ENCODE assay signal across 21 cellular contexts in the genomic region with DNA sequence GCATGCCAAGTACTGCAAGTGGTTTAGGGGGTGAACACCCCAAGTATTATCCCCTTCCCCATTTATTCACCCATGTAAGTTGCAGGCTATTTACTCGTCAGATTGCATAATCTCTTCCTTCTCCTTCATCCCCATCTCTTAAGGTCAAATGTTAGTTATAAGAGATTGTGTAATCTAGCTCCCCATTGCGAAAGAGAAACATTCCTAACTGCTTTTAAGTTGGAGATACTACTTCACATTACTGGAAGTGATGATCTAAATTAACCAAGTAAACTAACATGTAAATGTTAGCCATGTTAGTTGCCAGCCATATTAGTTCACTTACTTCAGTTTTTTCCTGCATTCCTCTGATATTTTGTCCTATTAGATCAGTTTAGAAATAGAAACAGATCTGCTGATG.
A peak's percentile ranks its signal among the peaks of the same experiment; 100 is the strongest.
DNase-seq lines count a peak whose midpoint lies in the region; ATAC-seq, FAIRE-seq and TF ChIP-seq lines count a peak whose summit lies in the region.
"Had no signal": no experiment of that assay in that cellular context is flagged by ENCODE, and none has a peak within 500 bp of the region (broad histone marks: within the 10 kb centered on the region; RNA-seq: fewer than 3 reads in every experiment).

No MANE protein-coding gene starts in this region.

- H2BK120ac ChIP-seq in H1 (replicated peaks; ENCODE audit: low read depth, low read length): no peak overlapping the region
- H2BK120ac ChIP-seq in H9 (ENCODE audit: low read depth, low read length, poor library complexity, severe bottlenecking): no peak overlapping the region

- TF ChIP-seq EP300 in A549 (IDR thresholded peaks at IDR 0.05): peak; percentile 31 to 34; a peak in 1 of 5 replicates
- TF ChIP-seq EP300 in H1 (IDR thresholded peaks at IDR 0.05; ENCODE audit: borderline replicate concordance in 1 of 2, low read depth in 2 of 2, low read length in 2 of 2): no peak

- H3K27me3 ChIP-seq in H1 (replicated peaks in 1 of 4; ENCODE audit: control insufficient read depth in 3 of 4, extremely low read depth in 1 of 4, insufficient read depth in 3 of 4, low read length in 3 of 4): peaks cover 0 to 1% (median 0%) of the 10 kb centered on the region in 4 experiments; a peak in 1 of 7 replicates
- H3K27me3 ChIP-seq in lower lobe of right lung (ENCODE audit: low read depth): no peaks in the 10 kb centered on the region
- H3K27me3 ChIP-seq in H9 (ENCODE audit: insufficient read depth, low read length): no peaks in the 10 kb centered on the region
- H3K27me3 ChIP-seq: pancreas, SJCRH30 had no signal

- no peaks in the 10 kb centered on the region for H3K36me3 Mint-ChIP-seq in H9 (ENCODE audit: insufficient read depth in 1 of 3, low read depth in 3 of 3)
- no peaks in the 10 kb centered on the region for H3K36me3 Mint-ChIP-seq in T-cell
- peaks cover 0 to 4% (median 0%) of the 10 kb centered on the region in 3 donors for H3K36me3 Mint-ChIP-seq in immature natural killer cell
- H3K36me3 Mint-ChIP-seq: activated naive CD4-positive, alpha-beta T cell treated with anti-CD3 and anti-CD28 coated beads, Interleukin-2, amount 10 ng/mL, durations not matched to agents 7 days and 5 days; CD8-positive, alpha-beta memory T cell had no signal

- H2BK5ac ChIP-seq in H1 (ENCODE audit: low read depth, low read length): no peak overlapping the region
- H2BK5ac ChIP-seq in H9 (ENCODE audit: insufficient read length, low read length): no peak overlapping the region

- POLR2A ChIA-PET in A549 (lab: Yijun Ruan, JAX) (no interaction called here), H1 (lab: Charles Lee; ENCODE audit: partially characterized antibody) (no interaction called here), T-cell (lab: Charles Lee) (no interaction called here)

- H3K4me3 ChIP-seq in A549: no peak overlapping the region
- H3K4me3 ChIP-seq in NB4 (ENCODE audit: low read depth, low read length): no peak overlapping the region
- no peak overlapping the region for H3K4me3 ChIP-seq in H1 (ENCODE audit: extremely low read depth in 1 of 4, insufficient read depth in 2 of 4, low read depth in 3 of 4, low read length in 4 of 4)
- H3K4me3 ChIP-seq in lower lobe of right lung: no peak overlapping the region
- H3K4me3 ChIP-seq in kidney (ENCODE audit: low read length in 2 of 2): no peak overlapping the region
- H3K4me3 ChIP-seq: pancreas, SJCRH30 had no signal

- H2BK12ac ChIP-seq in H1 (ENCODE audit: low read depth, low read length) (no peak overlapping the region), H9 (ENCODE audit: insufficient read length, low read depth, low read length) (no peak overlapping the region)

- no peak overlapping the region for H2BK15ac ChIP-seq in H1 (ENCODE audit: low read length)
- no peak overlapping the region for H2BK15ac ChIP-seq in H9 (ENCODE audit: low read depth, low read length)

- H3K27ac Mint-ChIP-seq in H9 (no peak overlapping the region), T-cell (no peak overlapping the region), immature natural killer cell (no peak overlapping the region)
- H3K27ac Mint-ChIP-seq: activated CD4-positive, alpha-beta T cell treated with anti-CD3 and anti-CD28 coated beads, Interleukin-2, amount 10 ng/mL, durations not matched to agents 7 days and 5 days; activated naive CD4-positive, alpha-beta T cell treated with anti-CD3 and anti-CD28 coated beads, Interleukin-2, amount 10 ng/mL, durations not matched to agents 7 days and 5 days; CD8-positive, alpha-beta memory T cell; dendritic cell treated with granulocyte-macrophage colony-stimulating factor and Interleukin-4, amounts not matched to agents 40 ng/mL and 50 ng/mL, for 4 days had no signal

- no peaks in the 10 kb centered on the region; a peak in 1 of 5 replicates for H3K9me3 Mint-ChIP-seq in H9
- peaks cover 11 to 25% (median 20%) of the 10 kb centered on the region in 3 donors for H3K9me3 Mint-ChIP-seq in T-cell
- peaks cover 11 to 47% (median 20%) of the 10 kb centered on the region in 6 donors for H3K9me3 Mint-ChIP-seq in immature natural killer cell
- H3K9me3 Mint-ChIP-seq: dendritic cell treated with granulocyte-macrophage colony-stimulating factor and Interleukin-4, amounts not matched to agents 40 ng/mL and 50 ng/mL, for 4 days had no signal

- ATAC-seq in A549 (no peak), lower lobe of right lung (peak; percentile 27 to 74), T-cell (replicated peaks in 1 of 4) (no peak)
- ATAC-seq: left lobe of liver had no signal

- H3K4me1 Mint-ChIP-seq in H9 (peaks cover 4 to 10% of the 10 kb centered on the region in 2 experiments), T-cell (no peaks in the 10 kb centered on the region), immature natural killer cell (no peaks in the 10 kb centered on the region)
- H3K4me1 Mint-ChIP-seq: activated CD4-positive, alpha-beta T cell treated with anti-CD3 and anti-CD28 coated beads, Interleukin-2, amount 10 ng/mL, durations not matched to agents 7 days and 5 days; activated naive CD4-positive, alpha-beta T cell treated with anti-CD3 and anti-CD28 coated beads, Interleukin-2, amount 10 ng/mL, durations not matched to agents 7 days and 5 days; CD8-positive, alpha-beta memory T cell had no signal

- H3T11ph ChIP-seq in H9 (ENCODE audit: low read length): no peak overlapping the region

- TF ChIP-seq POLR2A in A549 (IDR thresholded peaks at IDR 0.05; ENCODE audit: low read length) (no peak), NB4 (IDR thresholded peaks at IDR 0.05; ENCODE audit: extremely low read depth, insufficient read length) (no peak), H1 (IDR thresholded peaks at IDR 0.05; ENCODE audit: control extremely low read depth in 1 of 2, low read depth in 2 of 2, low read length in 2 of 2) (no peak)

- CTCF ChIA-PET in A549 (lab: Yijun Ruan, JAX): interaction anchor here (0.8 to 0.9 kb wide), 2 partner anchors 49 to 706 kb away, joined by 3 to 7 read pairs; no protein-coding TSS in a partner anchor
- CTCF ChIA-PET in H1 (lab: Charles Lee; ENCODE audit: partially characterized antibody): no interaction called here
- CTCF ChIA-PET in T-cell (lab: Charles Lee): no interaction called here

- no peak for TF ChIP-seq CTCF in A549 (IDR thresholded peaks at IDR 0.05)
- no peak for TF ChIP-seq CTCF in NB4 (IDR thresholded peaks at IDR 0.05; ENCODE audit: low read depth, low read length)
- no peak for TF ChIP-seq CTCF in H1 (IDR thresholded peaks at IDR 0.05; ENCODE audit: control extremely low read depth in 1 of 3, insufficient read depth in 1 of 3, low read depth in 1 of 3, low read length in 3 of 3)
- no peak for TF ChIP-seq CTCF in lower lobe of right lung (IDR thresholded peaks at IDR 0.05)
- no peak for TF ChIP-seq CTCF in H9 (conservative IDR thresholded peaks at IDR 0.05)
- TF ChIP-seq CTCF in kidney (IDR thresholded peaks at IDR 0.05; ENCODE audit: borderline replicate concordance, extremely low read depth, insufficient read depth): no peak

- no peaks in the 10 kb centered on the region for H3K9me3 ChIP-seq in A549
- no peaks in the 10 kb centered on the region for H3K9me3 ChIP-seq in H1 (ENCODE audit: insufficient read depth in 2 of 2, low read depth in 1 of 2, low read length in 1 of 2)
- H3K9me3 ChIP-seq in lower lobe of right lung: no peaks in the 10 kb centered on the region
- H3K9me3 ChIP-seq in H9 (ENCODE audit: control insufficient read depth, low read depth, low read length): no peaks in the 10 kb centered on the region
- H3K9me3 ChIP-seq in kidney (ENCODE audit: control insufficient read depth in 1 of 2, low read length in 2 of 2): no peaks in the 10 kb centered on the region
- H3K9me3 ChIP-seq: pancreas, SJCRH30 had no signal

- H3K4ac ChIP-seq in H1 (replicated peaks; ENCODE audit: insufficient read length, low read depth, low read length): no peak overlapping the region
- no peak overlapping the region for H3K4ac ChIP-seq in H9 (ENCODE audit: low read depth, low read length)

- H3K27ac ChIP-seq in A549 (peak overlapping the region; percentile 30 to 74; a peak in 5 of 6 replicates), H1 (ENCODE audit: low read depth, low read length) (no peak overlapping the region), lower lobe of right lung (no peak overlapping the region), H9 (ENCODE audit: insufficient read length, low read depth, low read length) (no peak overlapping the region), kidney (ENCODE audit: low read depth in 2 of 2, low read length in 2 of 2) (no peak overlapping the region)
- H3K27ac ChIP-seq: pancreas, SJCRH30 had no signal

- no peak overlapping the region for H4K5ac ChIP-seq in H1 (ENCODE audit: insufficient read length, low read depth, low read length)
- H4K5ac ChIP-seq in H9 (ENCODE audit: insufficient read length, low read depth, low read length): no peak overlapping the region

- no peak overlapping the region for H2AFZ ChIP-seq in H1 (ENCODE audit: low read length)
- H2AFZ ChIP-seq in H9 (ENCODE audit: low read length): no peak overlapping the region

- H3K4me3 Mint-ChIP-seq in H9 (no peak overlapping the region), T-cell (no peak overlapping the region), immature natural killer cell (no peak overlapping the region)
- H3K4me3 Mint-ChIP-seq: activated CD4-positive, alpha-beta T cell treated with anti-CD3 and anti-CD28 coated beads, Interleukin-2, amount 10 ng/mL, durations not matched to agents 7 days and 5 days; activated naive CD4-positive, alpha-beta T cell treated with anti-CD3 and anti-CD28 coated beads, Interleukin-2, amount 10 ng/mL, durations not matched to agents 7 days and 5 days; CD8-positive, alpha-beta memory T cell; dendritic cell treated with granulocyte-macrophage colony-stimulating factor and Interleukin-4, amounts not matched to agents 40 ng/mL and 50 ng/mL, for 4 days had no signal

- H3K79me2 ChIP-seq in H1 (ENCODE audit: control insufficient read depth in 1 of 2, insufficient read depth in 2 of 2, low read length in 2 of 2) (no peaks in the 10 kb centered on the region), H9 (ENCODE audit: insufficient read depth, low read length) (no peaks in the 10 kb centered on the region)

- TF ChIP-seq RAD21 in A549 (conservative IDR thresholded peaks at IDR 0.05 in 1 of 2, IDR thresholded peaks at IDR 0.05 in 1 of 2) (no peak; a peak in 1 of 5 replicates), H1 (IDR thresholded peaks at IDR 0.05 in 1 of 2, conservative IDR thresholded peaks at IDR 0.05 in 1 of 2; ENCODE audit: low read depth in 2 of 2, low read length in 2 of 2) (no peak)

- FAIRE-seq in A549 (lab: Jason Lieb, UNC) (peak; percentile 7), H1 (lab: Jason Lieb, UNC) (no peak), kidney (lab: Jason Lieb, UNC) (no peak)
- FAIRE-seq: pancreas, TTC549 had no signal

- H3K27me3 Mint-ChIP-seq in H9 (ENCODE audit: low read depth) (no peaks in the 10 kb centered on the region), T-cell (no peaks in the 10 kb centered on the region), immature natural killer cell (ENCODE audit: low read depth in 3 of 3) (peaks cover 0 to 2% (median 0%) of the 10 kb centered on the region in 3 donors)
- H3K27me3 Mint-ChIP-seq: activated CD4-positive, alpha-beta T cell treated with anti-CD3 and anti-CD28 coated beads, Interleukin-2, amount 10 ng/mL, durations not matched to agents 7 days and 5 days; activated naive CD4-positive, alpha-beta T cell treated with anti-CD3 and anti-CD28 coated beads, Interleukin-2, amount 10 ng/mL, durations not matched to agents 7 days and 5 days; CD8-positive, alpha-beta memory T cell; dendritic cell treated with granulocyte-macrophage colony-stimulating factor and Interleukin-4, amounts not matched to agents 40 ng/mL and 50 ng/mL, for 4 days had no signal

- H2BK20ac ChIP-seq in H1 (ENCODE audit: low read length) (no peak overlapping the region), H9 (ENCODE audit: low read depth, low read length, poor library complexity, severe bottlenecking) (no peak overlapping the region)

- no peaks in the 10 kb centered on the region for H3K36me3 ChIP-seq in H1 (ENCODE audit: control insufficient read depth in 2 of 4, insufficient read depth in 4 of 4, low read length in 3 of 4)
- no peaks in the 10 kb centered on the region for H3K36me3 ChIP-seq in lower lobe of right lung
- H3K36me3 ChIP-seq in kidney (ENCODE audit: control insufficient read depth in 1 of 2, insufficient read depth in 2 of 2, low read length in 2 of 2): no peaks in the 10 kb centered on the region
- H3K36me3 ChIP-seq: pancreas, SJCRH30 had no signal

- H4K91ac ChIP-seq in H1 (replicated peaks; ENCODE audit: insufficient read length, low read length): no peak overlapping the region
- H4K91ac ChIP-seq in H9 (ENCODE audit: insufficient read length, low read depth, low read length): no peak overlapping the region

- no peak overlapping the region for H2AK5ac ChIP-seq in H1 (ENCODE audit: low read depth, low read length)
- no peak overlapping the region for H2AK5ac ChIP-seq in H9 (ENCODE audit: insufficient read length, low read length)

- H3K23me2 ChIP-seq in H1 (ENCODE audit: low read depth, low read length) (no peaks in the 10 kb centered on the region), H9 (ENCODE audit: insufficient read length, low read depth, low read length, poor library complexity, severe bottlenecking) (no peaks in the 10 kb centered on the region)

- H4K8ac ChIP-seq in H1 (ENCODE audit: extremely low read depth, insufficient read depth, low read length): no peak overlapping the region
- H4K8ac ChIP-seq in H9 (replicated peaks; ENCODE audit: insufficient read length, low read depth, low read length): no peak overlapping the region

- H3K23ac ChIP-seq in H1 (ENCODE audit: insufficient read length) (no peak overlapping the region), H9 (ENCODE audit: insufficient read length, low read depth, low read length) (no peak overlapping the region)

- no peak overlapping the region for H3K18ac ChIP-seq in H1 (ENCODE audit: extremely low read depth, low read length)
- no peak overlapping the region for H3K18ac ChIP-seq in H9 (ENCODE audit: insufficient read length, low read depth, low read length)

- H3K79me1 ChIP-seq in H1 (ENCODE audit: low read depth, low read length) (no peaks in the 10 kb centered on the region), H9 (ENCODE audit: insufficient read depth, low read depth, low read length, poor library complexity, severe bottlenecking) (no peaks in the 10 kb centered on the region)

- H3K4me1 ChIP-seq in A549 (peaks cover 26% of the 10 kb centered on the region), H1 (replicated peaks in 1 of 4; ENCODE audit: control insufficient read depth in 3 of 4, insufficient read depth in 4 of 4, low read length in 3 of 4) (no peaks in the 10 kb centered on the region), lower lobe of right lung (peaks cover 6% of the 10 kb centered on the region), H9 (ENCODE audit: insufficient read depth, low read length) (no peaks in the 10 kb centered on the region), kidney (ENCODE audit: control insufficient read depth in 1 of 2, insufficient read depth in 1 of 2, low read depth in 1 of 2, low read length in 2 of 2) (no peaks in the 10 kb centered on the region)
- H3K4me1 ChIP-seq: pancreas, SJCRH30 had no signal

- H3K14ac ChIP-seq in H1 (ENCODE audit: insufficient read length): no peak overlapping the region
- no peak overlapping the region for H3K14ac ChIP-seq in H9 (ENCODE audit: insufficient read depth, low read length)

- H3K9ac ChIP-seq in H1 (replicated peaks in 1 of 4; ENCODE audit: extremely low read depth in 1 of 4, low read depth in 3 of 4, low read length in 3 of 4): no peak overlapping the region
- H3K9ac ChIP-seq in H9 (ENCODE audit: extremely low read depth, insufficient read length, low read length): no peak overlapping the region
- no peak overlapping the region for H3K9ac ChIP-seq in kidney (ENCODE audit: low read length in 2 of 2)

- H3K4me2 ChIP-seq in A549 (peak overlapping the region; percentile 42), H1 (ENCODE audit: insufficient read depth in 1 of 2, low read depth in 2 of 2, low read length in 2 of 2) (no peak overlapping the region), H9 (ENCODE audit: insufficient read depth, insufficient read length, low read length) (no peak overlapping the region)

- DNase-seq in A549 (ENCODE audit: low read depth in 1 of 2, low spot score in 1 of 2) (peak in 1 of 2 experiments; percentile 13), NB4 (ENCODE audit: low read depth) (peak; percentile 57), H1 (ENCODE audit: low read depth in 1 of 2, low spot score in 2 of 2) (no peak), lower lobe of right lung (no peak), H9 (no peak), kidney (no peak), T-cell (no peak), immature natural killer cell (no peak)
- DNase-seq: activated CD4-positive, alpha-beta T cell treated with anti-CD3 and anti-CD28 coated beads, Interleukin-2, amount 10 ng/mL, durations not matched to agents 7 days and 5 days; activated naive CD4-positive, alpha-beta T cell treated with anti-CD3 and anti-CD28 coated beads, Interleukin-2, amount 10 ng/mL, durations not matched to agents 7 days and 5 days; CD8-positive, alpha-beta memory T cell; KG1; NCI-H1436; NCI-H226; NK-92 treated with Interleukin-12 subunit alpha and Interleukin-12 subunit beta, amount 100 ng/mL, for 24 hours; pancreas; SJCRH30; stimulated activated naive CD4-positive, alpha-beta T cell had no signal

- H3K56ac ChIP-seq in H1 (replicated peaks; ENCODE audit: insufficient read length, low read depth, low read length) (no peak overlapping the region), H9 (ENCODE audit: insufficient read length, low read depth, low read length) (no peak overlapping the region)

- intact Hi-C loops in lower lobe of right lung (cut with DNase I) (no loop called here), kidney (cut with DNase I) (no loop called here)

- WGBS in A549 (ENCODE audit: missing lambda C conversion rate): 56% methylated on average over 2 of the region's 2 CpGs
- WGBS in H1 (ENCODE audit: extremely low coverage in 1 of 2, insufficient coverage in 1 of 2, insufficient read length in 1 of 2, insufficient replicate concordance in 2 of 2, low coverage in 1 of 2, low lambda C conversion rate in 2 of 2, missing lambda C conversion rate in 1 of 2), 2 experiments: 76% methylated on average over 2 of the region's 2 CpGs; no CpG with 5 or more reads in 1 of the 2 experiments
- WGBS in H9 (ENCODE audit: extremely low coverage, insufficient read length, low lambda C conversion rate): no CpG with 5 or more reads among the region's 2 CpGs

- H4K20me1 ChIP-seq in H1 (replicated peaks in 1 of 2; ENCODE audit: control insufficient read depth in 1 of 2, insufficient read depth in 2 of 2, low read length in 2 of 2) (no peaks in the 10 kb centered on the region), H9 (ENCODE audit: control insufficient read depth, insufficient read depth, insufficient read length) (no peaks in the 10 kb centered on the region)

Comparison
In these comparisons a context has a peak if more than half of its experiments do, and no peak if none do; other contexts are left out.
1. ATAC-seq: peak in lower lobe of right lung (2 of 2); none in A549 (0 of 2) and T-cell (0 of 4).
2. H3K27ac ChIP-seq: peak in A549 (2 of 2); none in H1 (single experiment), lower lobe of right lung (single experiment), H9 (single experiment) and kidney (0 of 2).